ENCODE assay signal across 8 cellular contexts in the genomic region with DNA sequence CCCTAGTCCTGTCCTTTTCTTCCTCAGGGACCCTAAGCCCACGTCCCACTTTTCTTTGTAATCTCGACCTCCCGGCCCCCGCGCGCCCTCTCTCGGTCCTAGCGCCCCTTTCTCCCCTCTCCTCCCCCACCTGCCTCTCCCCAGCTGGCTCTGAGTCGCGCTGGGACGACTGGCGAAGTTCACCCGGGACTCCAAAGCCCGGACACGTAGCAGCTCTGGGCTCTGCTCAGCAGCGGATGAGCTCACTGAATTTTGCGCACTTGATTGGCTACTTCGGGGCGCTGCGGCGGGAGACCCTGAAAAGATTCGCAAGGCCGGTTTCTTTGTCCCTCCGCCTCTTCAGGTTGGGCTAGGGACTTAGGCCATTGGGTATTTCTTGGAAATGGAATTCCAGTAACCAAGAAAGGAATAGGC. TPM values are rescaled to one million over a fixed set of nuclear protein-coding genes. Genes with fewer than 3 reads are reported as not detected.
DNase-seq lines count a peak whose midpoint lies in the region; ATAC-seq and TF ChIP-seq lines count a peak whose summit lies in the region.

No MANE protein-coding gene starts in this region.

- H3K36me3 Mint-ChIP-seq in nephron (ENCODE audit: low read depth) = no peaks in the 10 kb centered on the region

- no peak overlapping the region for H3K27ac Mint-ChIP-seq in nephron

- no peaks in the 10 kb centered on the region for H3K9me3 Mint-ChIP-seq in nephron

- H3K27me3 Mint-ChIP-seq in nephron (ENCODE audit: low read depth) = peaks cover 60% of the 10 kb centered on the region

- peaks cover 1% of the 10 kb centered on the region for H4K20me1 ChIP-seq in fibroblast of lung (ENCODE audit: control insufficient read depth, extremely low read depth, insufficient read depth, low read length)

- H3K27ac ChIP-seq in fibroblast of lung (ENCODE audit: insufficient read depth, low read length) = no peak overlapping the region

- no peaks in the 10 kb centered on the region for H3K79me2 ChIP-seq in fibroblast of lung (ENCODE audit: control insufficient read depth, insufficient read depth, low read length)

- no peaks in the 10 kb centered on the region for H3K4me1 Mint-ChIP-seq in nephron

- H2AFZ ChIP-seq in fibroblast of lung (ENCODE audit: low read length) = no peak overlapping the region

- H3K4me1 ChIP-seq in fibroblast of lung (ENCODE audit: control insufficient read depth, extremely low read depth, insufficient read depth, low read length) = no peaks in the 10 kb centered on the region

- H3K36me3 ChIP-seq in fibroblast of lung (ENCODE audit: control insufficient read depth, insufficient read depth, low read length) = no peaks in the 10 kb centered on the region

- H3K27me3 ChIP-seq in fibroblast of lung (ENCODE audit: control insufficient read depth, insufficient read depth, low read length) = peaks cover 2% of the 10 kb centered on the region

- H3K4me3 ChIP-seq in fibroblast of lung (replicated peaks in 1 of 4; ENCODE audit: control extremely low read depth in 1 of 4, insufficient read depth in 1 of 4, low read depth in 3 of 4, low read length in 4 of 4) = no peak overlapping the region

- H3K9me3 ChIP-seq in fibroblast of lung (ENCODE audit: control insufficient read depth, insufficient read depth, low read depth, low read length) = no peaks in the 10 kb centered on the region

- H3K4me3 Mint-ChIP-seq in nephron = peak overlapping the region; percentile 65 to 76 (median 74)

- TF ChIP-seq CTCF in fibroblast of lung (conservative IDR thresholded peaks at IDR 0.05 in 1 of 2, IDR thresholded peaks at IDR 0.05 in 1 of 2; ENCODE audit: low read depth in 1 of 2, low read length in 2 of 2) (no peak), nephron (IDR thresholded peaks at IDR 0.05; ENCODE audit: unreplicated experiment in 3 of 3) (no peak)

- H3K9ac ChIP-seq in fibroblast of lung (ENCODE audit: insufficient read depth, low read length) = no peak overlapping the region

- peak; percentile 18 to 36 for DNase-seq in NOMO-1 (lab: John Stamatoyannopoulos, UW; ENCODE audit: unreplicated experiment in 2 of 2)
- DNase-seq in NOMO-1 treated with dmso at 0.1 percent for 144 hours (lab: John Stamatoyannopoulos, UW; ENCODE audit: unreplicated experiment) = no peak
- peak; percentile 41 for DNase-seq in NCI-H774 (lab: John Stamatoyannopoulos, UW)
- DNase-seq in fibroblast of lung (ENCODE audit: low read depth in 2 of 2) = peak; percentile 10 to 29
- DNase-seq in NCI-H187 treated with DMSO at 0.1 percent for 48 hours (lab: John Stamatoyannopoulos, UW) = no peak

- H3K4me2 ChIP-seq in fibroblast of lung (ENCODE audit: extremely low read depth, insufficient read depth, low read length) = no peak overlapping the region

- ATAC-seq in HG02678 (IDR thresholded peaks at IDR 0.05; ENCODE audit: unreplicated experiment) = peak; percentile 97
- ATAC-seq in SK-N-SH treated with all-trans-retinoic acid at 6 μM for 48 hours = no peak

TF ChIP-seq in SK-N-SH treated with all-trans-retinoic acid at 6 μM for 48 hours, 23 proteins besides CTCF, POLR2A, EP300 and RAD21:
- TF ChIP-seq ZNF565 (CRISPR knock-in tag; conservative IDR thresholded peaks at IDR 0.05; ENCODE audit: low read depth) (no peak), CSDC2 (CRISPR knock-in tag; IDR thresholded peaks at IDR 0.05) (no peak), TOX (CRISPR knock-in tag; IDR thresholded peaks at IDR 0.05; ENCODE audit: borderline replicate concordance) (no peak), PATZ1 (CRISPR knock-in tag; IDR thresholded peaks at IDR 0.05; ENCODE audit: borderline replicate concordance) (no peak), OSR1 (CRISPR knock-in tag; IDR thresholded peaks at IDR 0.05) (no peak), TSHZ2 (CRISPR knock-in tag; IDR thresholded peaks at IDR 0.05) (no peak), ARNTL (CRISPR knock-in tag; IDR thresholded peaks at IDR 0.05; ENCODE audit: borderline replicate concordance, low read depth) (no peak), PPARA (CRISPR knock-in tag; IDR thresholded peaks at IDR 0.05; ENCODE audit: borderline replicate concordance) (no peak), CREB5 (CRISPR knock-in tag; IDR thresholded peaks at IDR 0.05; ENCODE audit: low read depth) (no peak), RARB (CRISPR knock-in tag; IDR thresholded peaks at IDR 0.05) (no peak), ZFP30 (CRISPR knock-in tag; IDR thresholded peaks at IDR 0.05) (no peak), BACH2 (CRISPR knock-in tag; IDR thresholded peaks at IDR 0.05; ENCODE audit: borderline replicate concordance) (no peak), ZC3H10 (CRISPR knock-in tag; IDR thresholded peaks at IDR 0.05) (no peak), ESRRG (CRISPR knock-in tag; IDR thresholded peaks at IDR 0.05) (no peak), TCF4 (CRISPR knock-in tag; IDR thresholded peaks at IDR 0.05; ENCODE audit: borderline replicate concordance) (no peak), ZFP3 (CRISPR knock-in tag; IDR thresholded peaks at IDR 0.05) (no peak)
- TF ChIP-seq, protein P1, sequence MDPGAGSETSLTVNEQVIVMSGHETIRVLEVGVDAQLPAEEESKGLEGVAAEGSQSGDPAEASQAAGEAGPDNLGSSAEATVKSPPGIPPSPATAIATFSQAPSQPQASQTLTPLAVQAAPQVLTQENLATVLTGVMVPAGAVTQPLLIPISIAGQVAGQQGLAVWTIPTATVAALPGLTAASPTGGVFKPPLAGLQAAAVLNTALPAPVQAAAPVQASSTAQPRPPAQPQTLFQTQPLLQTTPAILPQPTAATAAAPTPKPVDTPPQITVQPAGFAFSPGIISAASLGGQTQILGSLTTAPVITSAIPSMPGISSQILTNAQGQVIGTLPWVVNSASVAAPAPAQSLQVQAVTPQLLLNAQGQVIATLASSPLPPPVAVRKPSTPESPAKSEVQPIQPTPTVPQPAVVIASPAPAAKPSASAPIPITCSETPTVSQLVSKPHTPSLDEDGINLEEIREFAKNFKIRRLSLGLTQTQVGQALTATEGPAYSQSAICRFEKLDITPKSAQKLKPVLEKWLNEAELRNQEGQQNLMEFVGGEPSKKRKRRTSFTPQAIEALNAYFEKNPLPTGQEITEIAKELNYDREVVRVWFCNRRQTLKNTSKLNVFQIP (CRISPR knock-in tag; IDR thresholded peaks at IDR 0.05; ENCODE audit: borderline replicate concordance, low read depth) = no peak

RNA-seq across cellular contexts. Expression of gene ACKR1, which starts 16.3 kb away (rescaled TPM):
- not detected in 2 replicates for total RNA-seq in fibroblast of lung
- not detected in 2 replicates for polyA plus RNA-seq in fibroblast of lung
- not detected in 2 replicates for polyA plus RNA-seq in fibroblast of lung (2012)
- not detected in 2 replicates for polyA minus RNA-seq in fibroblast of lung (ENCODE audit: low replicate concordance)

RNA-seq across cellular contexts. Expression of gene CADM3, which starts 17.0 kb away (rescaled TPM):
- 2.1 TPM in 1 of 2 replicates, not detected in the other for total RNA-seq in fibroblast of lung
- not detected in 2 replicates for polyA plus RNA-seq in fibroblast of lung
- not detected in 2 replicates for polyA plus RNA-seq in fibroblast of lung (2012)
- not detected in 2 replicates for polyA minus RNA-seq in fibroblast of lung (ENCODE audit: low replicate concordance)

Comparison
In these comparisons a context has a peak if more than half of its experiments do, and no peak if none do; other contexts are left out.
1. DNase-seq: peak in NOMO-1 (2 of 2), NCI-H774 (single experiment) and fibroblast of lung (2 of 2); none in NOMO-1 treated with dmso at 0.1 percent for 144 hours (single experiment) and NCI-H187 treated with DMSO at 0.1 percent for 48 hours (single experiment).